18 cellular contexts compared by ENCODE assay signal in genomic region chr7:1090236-1090635, GRCh38. TPM values are rescaled to one million over a fixed set of nuclear protein-coding genes. Genes with fewer than 3 reads are reported as not detected.
DNase-seq lines count a peak whose midpoint lies in the region; ATAC-seq and TF ChIP-seq lines count a peak whose summit lies in the region.
"Had no signal": no experiment of that assay in that cellular context is flagged by ENCODE, and none has a peak within 500 bp of the region (broad histone marks: within the 10 kb centered on the region; RNA-seq: fewer than 3 reads in every experiment).

No MANE protein-coding gene starts in this region.

- TF ChIP-seq CTCF in stomach (IDR thresholded peaks at IDR 0.05), result no peak

- DNase-seq in stimulated activated naive CD8-positive, alpha-beta T cell treated with anti-CD3 and anti-CD28 coated beads, Interleukin-15, amount 100 ng/mL, for 72 hours, result no peak
- no peak for DNase-seq in stimulated activated naive CD8-positive, alpha-beta T cell treated with anti-CD3 and anti-CD28 coated beads, Interleukin-15, Interleukin-2, amounts not matched to agents 100 U/mL and 50 U/mL, for 24 hours
- DNase-seq in stomach, result no peak
- no peak for DNase-seq in NCI-H2227 (lab: John Stamatoyannopoulos, UW; ENCODE audit: unreplicated experiment)
- no peak for DNase-seq in DMS153 (lab: John Stamatoyannopoulos, UW)
- DNase-seq in glomerular visceral epithelial cell (ENCODE audit: extremely low spot score), result no peak
- DNase-seq: Caco-2; CD4-positive, CD25-positive, alpha-beta regulatory T cell; DMS79; GDM1; GOT3; H7; HFFc6 had no signal

- H3K9me3 Mint-ChIP-seq in stimulated activated naive CD8-positive, alpha-beta T cell treated with anti-CD3 and anti-CD28 coated beads, Interleukin-15, amount 100 ng/mL, for 72 hours, result no peaks in the 10 kb centered on the region
- H3K9me3 Mint-ChIP-seq: CD4-positive, CD25-positive, alpha-beta regulatory T cell; HFFc6 had no signal

- no peak for TF ChIP-seq POLR2A in stomach (IDR thresholded peaks at IDR 0.05)

- H3K9me3 ChIP-seq in stomach, result no peaks in the 10 kb centered on the region
- H3K9me3 ChIP-seq: BLaER1 treated with 17β-estradiol and CSF1 and Interleukin-3, amounts not matched to agents 10 nM and 100 nM; Caco-2 had no signal

- 57 to 85% (median 64%) methylated on average over 10 to 21 of the region's 21 CpGs for WGBS in stomach, 5 donors

- H3K27me3 Mint-ChIP-seq in stimulated activated naive CD8-positive, alpha-beta T cell treated with anti-CD3 and anti-CD28 coated beads, Interleukin-15, amount 100 ng/mL, for 72 hours, result no peaks in the 10 kb centered on the region
- H3K27me3 Mint-ChIP-seq: B cell; CD4-positive, CD25-positive, alpha-beta regulatory T cell had no signal

- peaks cover 18% of the 10 kb centered on the region for H3K4me1 Mint-ChIP-seq in stimulated activated naive CD8-positive, alpha-beta T cell treated with anti-CD3 and anti-CD28 coated beads, Interleukin-15, amount 100 ng/mL, for 72 hours

- ATAC-seq in stimulated activated naive CD8-positive, alpha-beta T cell treated with anti-CD3 and anti-CD28 coated beads, Interleukin-15, amount 100 ng/mL, for 72 hours, result peak; percentile 26
- no peak for ATAC-seq in stimulated activated naive CD8-positive, alpha-beta T cell treated with anti-CD3 and anti-CD28 coated beads, Interleukin-15, Interleukin-2, amounts not matched to agents 100 U/mL and 50 U/mL, for 24 hours
- ATAC-seq: HCT116 had no signal

- no peak overlapping the region for H3K27ac Mint-ChIP-seq in stimulated activated naive CD8-positive, alpha-beta T cell treated with anti-CD3 and anti-CD28 coated beads, Interleukin-15, amount 100 ng/mL, for 72 hours
- H3K27ac Mint-ChIP-seq: B cell; CD4-positive, CD25-positive, alpha-beta regulatory T cell had no signal

- peak overlapping the region; percentile 0 to 17 (median 12) for H3K4me3 ChIP-seq in stomach
- H3K4me3 ChIP-seq: BLaER1 treated with 17β-estradiol and CSF1 and Interleukin-3, amounts not matched to agents 10 nM and 100 nM had no signal

- H3K36me3 ChIP-seq in stomach, result peaks cover 0 to 34% (median 25%) of the 10 kb centered on the region in 4 donors

- TF ChIP-seq EP300 in stomach (IDR thresholded peaks at IDR 0.05), result no peak

- H3K27me3 ChIP-seq in layer of hippocampus (ENCODE audit: control insufficient read depth, insufficient read depth, low read length) (no peaks in the 10 kb centered on the region), stomach (no peaks in the 10 kb centered on the region)

- intact Hi-C loops in stomach (cut with DNase I; ENCODE audit: low total_unique reads), result no loop called here

- no peak overlapping the region for H3K4me3 Mint-ChIP-seq in stimulated activated naive CD8-positive, alpha-beta T cell treated with anti-CD3 and anti-CD28 coated beads, Interleukin-15, amount 100 ng/mL, for 72 hours
- H3K4me3 Mint-ChIP-seq: B cell; CD4-positive, CD25-positive, alpha-beta regulatory T cell; HFFc6 had no signal

- H3K4me1 ChIP-seq in stomach, result peaks cover 39 to 98% (median 73%) of the 10 kb centered on the region in 4 donors
- H3K4me1 ChIP-seq: Caco-2 had no signal

- H3K27ac ChIP-seq in layer of hippocampus (ENCODE audit: low read depth, low read length) (peak overlapping the region; percentile 38), stomach (peak overlapping the region in 4 of 5 donors; percentile 30 to 84 (median 76))
- H3K27ac ChIP-seq: BLaER1 treated with 17β-estradiol and CSF1 and Interleukin-3, amounts not matched to agents 10 nM and 100 nM; HL-60 had no signal

RNA-seq across cellular contexts. Expression of gene GPER1, which starts 2.3 kb away (rescaled TPM):
- total RNA-seq in stomach, result 10 to 100 TPM in 2 of 5 donors, 1 to 10 TPM in 1, under 1 TPM in 1, not detected in 1; 0.58 to 18.3 (median 9.7) TPM
- polyA plus RNA-seq in stomach, result 10 to 100 TPM; 21.9 to 31.2 (median 26.0) TPM
- total RNA-seq: CD4-positive, CD25-positive, alpha-beta regulatory T cell had no signal

RNA-seq across cellular contexts. Expression of gene GPR146, which starts 45.9 kb away (rescaled TPM):
- 10 to 100 TPM in 1 of 5 donors, 1 to 10 TPM in 4; 2.0 to 13.6 (median 4.4) TPM for total RNA-seq in stomach
- polyA plus RNA-seq in stomach, result 10 to 100 TPM in 2 of 3 donors, 1 to 10 TPM in 1; 6.4 to 14.6 (median 10.8) TPM
